Comparison of ENCODE assay signal across 18 cellular contexts in the genomic region with DNA sequence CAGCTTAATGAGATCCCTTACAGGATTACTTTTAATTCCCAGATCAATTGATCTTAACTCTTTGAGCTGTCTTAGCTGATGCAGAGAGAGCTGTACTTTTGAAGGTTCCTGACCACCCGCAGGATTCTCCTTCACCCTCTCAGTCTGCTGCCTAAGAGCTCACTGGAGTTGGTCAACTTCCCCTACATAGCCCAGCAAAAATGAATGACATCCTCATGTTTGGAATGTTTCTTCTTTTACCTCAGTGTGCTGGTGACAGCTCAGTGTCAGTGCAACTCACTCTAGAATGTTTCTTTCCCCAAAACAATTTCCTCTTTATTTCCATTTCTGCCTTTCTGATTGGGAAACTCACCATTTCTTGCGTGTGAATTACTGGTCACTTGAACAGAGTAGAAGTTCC. TPM values are rescaled to one million over a fixed set of nuclear protein-coding genes. Genes with fewer than 3 reads are reported as not detected.
"Had no signal": no experiment of that assay in that cellular context is flagged by ENCODE, and none has a peak within 500 bp of the region (broad histone marks: within the 10 kb centered on the region; RNA-seq: fewer than 3 reads in every experiment).

No MANE protein-coding gene starts in this region.

- H3K4me3 ChIP-seq: ascending aorta, cardiac muscle cell, left lung, prostate gland had no signal

- H3K36me3 ChIP-seq: ascending aorta, cardiac muscle cell, left lung, prostate gland had no signal

- H3K27me3 ChIP-seq: ascending aorta, left lung had no signal

- H3K4me1 ChIP-seq: ascending aorta, foreskin keratinocyte, left lung, prostate gland had no signal

- H3K9me3 ChIP-seq: ascending aorta, prostate gland had no signal

- ATAC-seq: activated T-cell treated with anti-CD3 and anti-CD28 coated beads, Interleukin-2, amount 50 U/mL, for 72 hours; effector memory CD8-positive, alpha-beta T cell; foreskin keratinocyte; left lung; right cardiac atrium; stimulated activated naive CD8-positive, alpha-beta T cell treated with anti-CD3 and anti-CD28 coated beads, Interleukin-15, amount 100 ng/mL, for 72 hours had no signal

- H3K27ac ChIP-seq: ascending aorta, cardiac muscle cell, foreskin keratinocyte, left lung, prostate gland, VCaP had no signal

- DNase-seq: activated CD4-positive, alpha-beta T cell treated with anti-CD3 and anti-CD28 coated beads, Interleukin-2, amount 50 U/mL, for 4 hours; activated effector memory CD4-positive, alpha-beta T cell treated with anti-CD3 and anti-CD28 coated beads, Interleukin-2, amount 50 U/mL, for 16 hours; activated naive CD4-positive, alpha-beta T cell treated with anti-CD3 and anti-CD28 coated beads, Interleukin-2, amount 50 U/mL, for 16 hours; activated T-cell treated with anti-CD3 and anti-CD28 coated beads, Interleukin-2, amount 50 U/mL, for 72 hours; effector memory CD8-positive, alpha-beta T cell; foreskin keratinocyte; hypothalamus; islet precursor cell; left lung; nephron progenitor cell; right cardiac atrium; small intestine; stimulated activated CD4-positive, alpha-beta T cell treated with anti-CD3 and anti-CD28 coated beads, Interleukin-4, amount 100 ng/mL, for 1 hour; stimulated activated naive CD8-positive, alpha-beta T cell treated with anti-CD3 and anti-CD28 coated beads, Interleukin-15, amount 100 ng/mL, for 72 hours had no signal

RNA-seq across cellular contexts. Expression of gene LSMEM1, which starts 48.7 kb away (rescaled TPM):
- total RNA-seq: ascending aorta had no signal
